ENCODE assay signal across 2 cellular contexts in genomic region chr18:3035635-3036034, GRCh38.
TF ChIP-seq lines count a peak whose summit lies in the region.

No MANE protein-coding gene starts in this region.

TF ChIP-seq in GM23338, 12 proteins besides CTCF, POLR2A, EP300 and RAD21:
- TF ChIP-seq ZNF331 (CRISPR knock-in tag; IDR thresholded peaks at IDR 0.05; ENCODE audit: low read depth) (no peak), CREB1 (CRISPR knock-in tag; IDR thresholded peaks at IDR 0.05; ENCODE audit: low read depth) (no peak), EZH2 (IDR thresholded peaks at IDR 0.05; ENCODE audit: low read depth, unreplicated experiment) (no peak), NANOG (IDR thresholded peaks at IDR 0.05; ENCODE audit: borderline replicate concordance) (no peak)
TF ChIP-seq in GM23338: peak in this region for 0.

TF ChIP-seq in HepG2, 621 proteins besides CTCF, POLR2A, EP300 and RAD21:
- TF ChIP-seq GABPB1 (CRISPR knock-in tag; IDR thresholded peaks at IDR 0.05), result 0 out of 2 replicates have a peak, but pooled peaks have one; percentile 28
- TF ChIP-seq CSRNP2 (CRISPR knock-in tag; conservative IDR thresholded peaks at IDR 0.05; ENCODE audit: low read depth), result no peak
